ENCODE assay signal across 17 cellular contexts in the genomic region with DNA sequence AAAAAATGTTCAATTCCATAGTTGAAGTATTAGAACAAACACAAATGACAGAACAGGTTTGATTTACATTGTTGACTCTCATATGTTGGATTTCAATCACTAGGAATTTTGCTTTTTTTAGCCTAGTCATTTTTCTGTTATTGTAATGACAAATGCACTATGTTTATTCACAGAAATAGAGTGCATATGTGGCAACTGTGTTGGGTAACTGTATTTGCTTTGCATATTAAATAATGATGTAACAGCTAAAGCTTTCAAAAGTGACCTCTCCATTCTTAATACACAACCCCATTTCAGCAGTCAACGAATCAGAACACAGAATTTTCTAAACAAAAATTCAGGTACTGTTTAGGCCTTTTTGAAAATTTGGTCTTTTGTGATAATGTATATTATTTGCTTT. TPM values are rescaled to one million over a fixed set of nuclear protein-coding genes. Genes with fewer than 3 reads are reported as not detected.
DNase-seq lines count a peak whose midpoint lies in the region; FAIRE-seq and TF ChIP-seq lines count a peak whose summit lies in the region.
"Had no signal": no experiment of that assay in that cellular context is flagged by ENCODE, and none has a peak within 500 bp of the region (broad histone marks: within the 10 kb centered on the region; RNA-seq: fewer than 3 reads in every experiment).

No MANE protein-coding gene starts in this region.

- H3K27me3 ChIP-seq in Peyer's patch, result no peaks in the 10 kb centered on the region

- TF ChIP-seq CTCF in epithelial cell of esophagus (IDR thresholded peaks at IDR 0.05; ENCODE audit: insufficient read depth, low read depth, low read length, missing control alignments) (no peak), RWPE1 (conservative IDR thresholded peaks at IDR 0.05; ENCODE audit: low read depth) (no peak), Peyer's patch (IDR thresholded peaks at IDR 0.05) (no peak)

- no peak overlapping the region for H3K27ac ChIP-seq in RWPE1
- no peak overlapping the region for H3K27ac ChIP-seq in Peyer's patch
- H3K27ac ChIP-seq: SJSA1 had no signal

- H3K9me3 ChIP-seq in Peyer's patch, result no peaks in the 10 kb centered on the region
- H3K9me3 ChIP-seq: HAP-1, SJSA1 had no signal

- CTCF ChIA-PET in RWPE1 (lab: Yijun Ruan, JAX), result no interaction called here

- no peak for TF ChIP-seq POLR2A in Peyer's patch (IDR thresholded peaks at IDR 0.05)

- DNase-seq in DMS53 treated with DMSO at 0.1 percent for 48 hours (lab: John Stamatoyannopoulos, UW; ENCODE audit: unreplicated experiment), result peak; percentile 11
- DNase-seq in LHCN-M2 (ENCODE audit: low read depth), result peak; percentile 15
- peak; percentile 30 for DNase-seq in epithelial cell of esophagus (ENCODE audit: low read depth)
- no peak for DNase-seq in activated naive CD4-positive, alpha-beta T cell (lab: John Stamatoyannopoulos, UW)
- no peak for DNase-seq in RWPE1 (ENCODE audit: low spot score)
- DNase-seq in activated T-cell treated with anti-CD3 and anti-CD28 coated beads, Interleukin-2, amount 50 U/mL, for 1 hour, result no peak
- DNase-seq in Peyer's patch, result no peak
- DNase-seq: C1 segment of cervical spinal cord, NCI-H1417 treated with DMSO at 0.1 percent for 48 hours, NCI-H1930, NCI-H446 treated with DMSO at 0.1 percent for 48 hours, NCI-H748 treated with DMSO at 0.1 percent for 48 hours, OCI-M1 had no signal

- H3K36me3 ChIP-seq in Peyer's patch, result no peaks in the 10 kb centered on the region
- H3K36me3 ChIP-seq: HAP-1, SJSA1 had no signal

- FAIRE-seq in islet of Langerhans (lab: Jason Lieb, UNC), result peak; percentile 81

- POLR2A ChIA-PET in RWPE1 (lab: Yijun Ruan, JAX; ENCODE audit: low non-redundant PET), result no interaction called here

- H3K4me3 ChIP-seq in epithelial cell of esophagus (ENCODE audit: low read length), result no peak overlapping the region
- H3K4me3 ChIP-seq in Peyer's patch, result no peak overlapping the region
- H3K4me3 ChIP-seq: HAP-1, SJSA1 had no signal

- H3K4me1 ChIP-seq in Peyer's patch, result no peaks in the 10 kb centered on the region

RNA-seq across cellular contexts. Expression of a gene that starts 54.0 kb away (rescaled TPM):
- total RNA-seq in LHCN-M2 (2014; rRNA removed), result not detected in 2 replicates
- polyA plus RNA-seq in LHCN-M2 (2012), result not detected
- under 1 TPM in 1 of 4 donors, not detected in 3; 0.54 TPM for total RNA-seq in Peyer's patch
- total RNA-seq: HT1080, SJSA1 had no signal

Comparison
In these comparisons a context has a peak if more than half of its experiments do, and no peak if none do; other contexts are left out.
1. DNase-seq: peak in DMS53 treated with DMSO at 0.1 percent for 48 hours (single experiment), LHCN-M2 (single experiment) and epithelial cell of esophagus (single experiment); none in activated naive CD4-positive, alpha-beta T cell (0 of 4), RWPE1 (single experiment), activated T-cell treated with anti-CD3 and anti-CD28 coated beads, Interleukin-2, amount 50 U/mL, for 1 hour (single experiment) and Peyer's patch (0 of 3).